Comparison of ENCODE assay signal across 1 cellular context in the genomic region with DNA sequence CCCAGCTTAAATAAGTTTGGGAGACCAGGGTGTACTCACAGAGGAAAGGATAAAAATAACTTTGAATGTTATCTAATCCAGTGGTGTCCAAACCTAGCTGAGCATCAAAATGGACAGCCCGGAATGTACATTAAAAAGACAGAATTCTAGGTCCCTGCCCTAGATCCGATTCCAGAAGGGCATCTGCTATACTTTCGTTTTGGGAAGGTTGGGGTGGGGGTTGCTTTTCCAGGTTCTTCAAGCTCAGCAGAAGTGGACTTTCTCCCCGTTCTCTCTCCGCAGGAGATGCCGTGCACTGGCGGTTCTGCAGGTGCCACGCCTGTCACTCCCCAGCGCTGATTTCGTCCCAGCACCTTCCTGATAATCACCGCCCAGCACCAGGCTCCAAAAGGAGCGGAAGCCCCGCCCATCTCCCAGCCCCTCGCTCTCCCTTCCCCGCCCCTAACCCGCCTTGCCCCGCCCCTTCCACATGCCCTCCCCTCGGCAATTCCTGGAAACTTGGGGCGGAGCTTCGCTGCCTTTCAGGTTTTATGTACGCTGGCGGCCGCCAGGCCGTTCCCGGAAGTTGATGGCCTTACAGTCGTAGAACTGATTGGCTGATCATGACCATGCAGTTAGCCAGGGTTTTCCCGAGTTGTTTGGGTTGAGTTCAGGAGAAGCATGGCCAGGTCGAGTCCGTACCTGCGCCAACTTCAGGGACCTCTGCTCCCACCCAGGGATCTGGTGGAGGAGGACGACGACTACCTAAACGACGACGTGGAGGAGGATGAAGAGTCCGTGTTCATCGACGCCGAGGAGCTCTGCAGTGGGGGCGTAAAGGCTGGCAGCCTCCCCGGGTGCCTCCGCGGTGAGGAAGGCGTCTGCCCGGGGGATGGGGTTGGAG.
TF ChIP-seq lines count a peak whose summit lies in the region.

A gene (plus strand): TSS at position 550 of the 883 bp plus-strand sequence. CDS start 111 bp downstream, at position 661.

TF ChIP-seq in WTC11, 78 proteins besides CTCF, POLR2A, EP300 and RAD21 (continued from another document):
- TF ChIP-seq, protein P1, sequence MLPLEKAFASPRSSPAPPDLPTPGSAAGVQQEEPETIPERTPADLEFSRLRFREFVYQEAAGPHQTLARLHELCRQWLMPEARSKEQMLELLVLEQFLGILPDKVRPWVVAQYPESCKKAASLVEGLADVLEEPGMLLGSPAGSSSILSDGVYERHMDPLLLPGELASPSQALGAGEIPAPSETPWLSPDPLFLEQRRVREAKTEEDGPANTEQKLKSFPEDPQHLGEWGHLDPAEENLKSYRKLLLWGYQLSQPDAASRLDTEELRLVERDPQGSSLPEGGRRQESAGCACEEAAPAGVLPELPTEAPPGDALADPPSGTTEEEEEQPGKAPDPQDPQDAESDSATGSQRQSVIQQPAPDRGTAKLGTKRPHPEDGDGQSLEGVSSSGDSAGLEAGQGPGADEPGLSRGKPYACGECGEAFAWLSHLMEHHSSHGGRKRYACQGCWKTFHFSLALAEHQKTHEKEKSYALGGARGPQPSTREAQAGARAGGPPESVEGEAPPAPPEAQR (CRISPR knock-in tag; IDR thresholded peaks at IDR 0.05), result no peak
- no peak for TF ChIP-seq ATF1 (CRISPR knock-in tag; IDR thresholded peaks at IDR 0.05)
- TF ChIP-seq, protein P2, sequence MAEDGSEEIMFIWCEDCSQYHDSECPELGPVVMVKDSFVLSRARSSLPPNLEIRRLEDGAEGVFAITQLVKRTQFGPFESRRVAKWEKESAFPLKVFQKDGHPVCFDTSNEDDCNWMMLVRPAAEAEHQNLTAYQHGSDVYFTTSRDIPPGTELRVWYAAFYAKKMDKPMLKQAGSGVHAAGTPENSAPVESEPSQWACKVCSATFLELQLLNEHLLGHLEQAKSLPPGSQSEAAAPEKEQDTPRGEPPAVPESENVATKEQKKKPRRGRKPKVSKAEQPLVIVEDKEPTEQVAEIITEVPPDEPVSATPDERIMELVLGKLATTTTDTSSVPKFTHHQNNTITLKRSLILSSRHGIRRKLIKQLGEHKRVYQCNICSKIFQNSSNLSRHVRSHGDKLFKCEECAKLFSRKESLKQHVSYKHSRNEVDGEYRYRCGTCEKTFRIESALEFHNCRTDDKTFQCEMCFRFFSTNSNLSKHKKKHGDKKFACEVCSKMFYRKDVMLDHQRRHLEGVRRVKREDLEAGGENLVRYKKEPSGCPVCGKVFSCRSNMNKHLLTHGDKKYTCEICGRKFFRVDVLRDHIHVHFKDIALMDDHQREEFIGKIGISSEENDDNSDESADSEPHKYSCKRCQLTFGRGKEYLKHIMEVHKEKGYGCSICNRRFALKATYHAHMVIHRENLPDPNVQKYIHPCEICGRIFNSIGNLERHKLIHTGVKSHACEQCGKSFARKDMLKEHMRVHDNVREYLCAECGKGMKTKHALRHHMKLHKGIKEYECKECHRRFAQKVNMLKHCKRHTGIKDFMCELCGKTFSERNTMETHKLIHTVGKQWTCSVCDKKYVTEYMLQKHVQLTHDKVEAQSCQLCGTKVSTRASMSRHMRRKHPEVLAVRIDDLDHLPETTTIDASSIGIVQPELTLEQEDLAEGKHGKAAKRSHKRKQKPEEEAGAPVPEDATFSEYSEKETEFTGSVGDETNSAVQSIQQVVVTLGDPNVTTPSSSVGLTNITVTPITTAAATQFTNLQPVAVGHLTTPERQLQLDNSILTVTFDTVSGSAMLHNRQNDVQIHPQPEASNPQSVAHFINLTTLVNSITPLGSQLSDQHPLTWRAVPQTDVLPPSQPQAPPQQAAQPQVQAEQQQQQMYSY (CRISPR knock-in tag; IDR thresholded peaks at IDR 0.05), result no peak
- TF ChIP-seq, protein P3, sequence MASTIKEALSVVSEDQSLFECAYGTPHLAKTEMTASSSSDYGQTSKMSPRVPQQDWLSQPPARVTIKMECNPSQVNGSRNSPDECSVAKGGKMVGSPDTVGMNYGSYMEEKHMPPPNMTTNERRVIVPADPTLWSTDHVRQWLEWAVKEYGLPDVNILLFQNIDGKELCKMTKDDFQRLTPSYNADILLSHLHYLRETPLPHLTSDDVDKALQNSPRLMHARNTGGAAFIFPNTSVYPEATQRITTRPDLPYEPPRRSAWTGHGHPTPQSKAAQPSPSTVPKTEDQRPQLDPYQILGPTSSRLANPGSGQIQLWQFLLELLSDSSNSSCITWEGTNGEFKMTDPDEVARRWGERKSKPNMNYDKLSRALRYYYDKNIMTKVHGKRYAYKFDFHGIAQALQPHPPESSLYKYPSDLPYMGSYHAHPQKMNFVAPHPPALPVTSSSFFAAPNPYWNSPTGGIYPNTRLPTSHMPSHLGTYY (CRISPR knock-in tag; IDR thresholded peaks at IDR 0.05), result no peak
- TF ChIP-seq, protein P4, sequence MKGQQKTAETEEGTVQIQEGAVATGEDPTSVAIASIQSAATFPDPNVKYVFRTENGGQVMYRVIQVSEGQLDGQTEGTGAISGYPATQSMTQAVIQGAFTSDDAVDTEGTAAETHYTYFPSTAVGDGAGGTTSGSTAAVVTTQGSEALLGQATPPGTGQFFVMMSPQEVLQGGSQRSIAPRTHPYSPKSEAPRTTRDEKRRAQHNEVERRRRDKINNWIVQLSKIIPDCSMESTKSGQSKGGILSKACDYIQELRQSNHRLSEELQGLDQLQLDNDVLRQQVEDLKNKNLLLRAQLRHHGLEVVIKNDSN (CRISPR knock-in tag; IDR thresholded peaks at IDR 0.05), result 0 out of 2 replicates have a peak, but pooled peaks have one; percentile 34
- TF ChIP-seq, protein P5, sequence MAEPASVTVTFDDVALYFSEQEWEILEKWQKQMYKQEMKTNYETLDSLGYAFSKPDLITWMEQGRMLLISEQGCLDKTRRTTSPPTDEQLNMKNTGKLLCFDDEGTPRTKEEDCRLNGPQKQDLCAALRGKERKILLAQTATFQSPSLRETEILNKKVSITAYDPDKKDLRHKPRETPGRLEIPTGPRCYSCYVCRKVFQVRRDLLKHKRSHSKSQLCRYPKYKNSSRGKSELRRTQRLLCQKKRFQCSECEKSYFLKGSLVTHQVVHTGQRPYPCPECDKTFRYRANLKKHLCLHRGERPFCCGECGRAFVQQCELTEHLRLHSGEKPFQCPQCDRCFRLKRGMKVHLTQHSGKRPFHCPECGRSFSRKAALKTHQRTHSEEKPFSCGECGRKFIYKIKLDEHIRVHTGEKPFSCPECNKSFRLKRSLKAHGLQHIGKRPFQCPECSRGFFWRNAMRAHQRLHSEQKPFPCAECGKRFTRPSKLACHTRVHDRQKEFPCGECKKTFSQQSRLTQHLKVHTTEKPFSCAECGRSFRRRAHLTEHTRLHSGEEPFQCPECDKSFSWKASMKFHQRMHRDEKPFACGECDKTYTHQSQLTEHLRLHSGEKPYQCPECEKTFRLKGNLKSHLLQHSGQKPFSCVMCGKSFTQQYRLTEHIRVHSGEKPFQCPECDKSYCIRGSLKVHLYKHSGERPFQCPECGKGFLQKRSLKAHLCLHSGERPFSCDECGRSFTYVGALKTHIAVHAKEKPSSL (CRISPR knock-in tag; conservative IDR thresholded peaks at IDR 0.05), result no peak
- peak; percentile 71 for TF ChIP-seq SP1 (CRISPR knock-in tag; conservative IDR thresholded peaks at IDR 0.05)
- no peak for TF ChIP-seq NFE2L1 (CRISPR knock-in tag; IDR thresholded peaks at IDR 0.05)
- TF ChIP-seq ZNF121 (CRISPR knock-in tag; IDR thresholded peaks at IDR 0.05), result no peak
- TF ChIP-seq ZNF396 (CRISPR knock-in tag; IDR thresholded peaks at IDR 0.05; ENCODE audit: borderline replicate concordance), result no peak
- no peak for TF ChIP-seq MXD4 (CRISPR knock-in tag; IDR thresholded peaks at IDR 0.05; ENCODE audit: borderline replicate concordance)
- no peak for TF ChIP-seq ZNF671 (CRISPR knock-in tag; IDR thresholded peaks at IDR 0.05)
- TF ChIP-seq, protein P6, sequence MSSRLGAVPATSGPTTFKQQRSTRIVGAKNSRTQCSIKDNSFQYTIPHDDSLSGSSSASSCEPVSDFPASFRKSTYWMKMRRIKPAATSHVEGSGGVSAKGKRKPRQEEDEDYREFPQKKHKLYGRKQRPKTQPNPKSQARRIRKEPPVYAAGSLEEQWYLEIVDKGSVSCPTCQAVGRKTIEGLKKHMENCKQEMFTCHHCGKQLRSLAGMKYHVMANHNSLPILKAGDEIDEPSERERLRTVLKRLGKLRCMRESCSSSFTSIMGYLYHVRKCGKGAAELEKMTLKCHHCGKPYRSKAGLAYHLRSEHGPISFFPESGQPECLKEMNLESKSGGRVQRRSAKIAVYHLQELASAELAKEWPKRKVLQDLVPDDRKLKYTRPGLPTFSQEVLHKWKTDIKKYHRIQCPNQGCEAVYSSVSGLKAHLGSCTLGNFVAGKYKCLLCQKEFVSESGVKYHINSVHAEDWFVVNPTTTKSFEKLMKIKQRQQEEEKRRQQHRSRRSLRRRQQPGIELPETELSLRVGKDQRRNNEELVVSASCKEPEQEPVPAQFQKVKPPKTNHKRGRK (CRISPR knock-in tag; IDR thresholded peaks at IDR 0.05; ENCODE audit: borderline replicate concordance), result no peak
